ENCODE assay signal across 22 cellular contexts in the genomic region with DNA sequence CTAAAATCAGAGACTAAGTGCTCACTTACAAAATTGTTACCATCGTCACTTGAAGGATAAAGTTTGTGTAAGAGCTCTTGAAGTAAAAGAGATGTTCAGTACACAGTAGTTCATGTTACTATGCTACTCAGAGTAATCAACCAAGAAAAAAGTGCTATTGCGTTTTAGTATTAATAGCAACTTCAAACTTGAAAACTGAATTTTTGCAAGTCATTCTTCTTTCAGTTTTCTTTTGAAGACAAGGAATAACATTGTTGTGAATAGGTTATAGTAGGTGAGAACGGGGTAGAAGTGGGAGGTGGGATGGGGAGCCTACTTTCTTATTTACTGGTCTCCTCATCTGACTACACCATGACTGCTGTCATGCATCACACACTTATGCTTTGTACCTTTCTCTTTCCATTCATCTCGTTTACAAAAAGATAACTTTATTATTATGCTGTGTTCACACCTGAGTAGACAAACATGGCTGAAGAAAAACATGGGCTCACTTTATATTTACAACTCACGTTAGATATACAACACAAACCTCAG. TPM values are rescaled to one million over a fixed set of nuclear protein-coding genes. Genes with fewer than 3 reads are reported as not detected.
DNase-seq lines count a peak whose midpoint lies in the region; ATAC-seq, FAIRE-seq and TF ChIP-seq lines count a peak whose summit lies in the region.
"Had no signal": no experiment of that assay in that cellular context is flagged by ENCODE, and none has a peak within 500 bp of the region (broad histone marks: within the 10 kb centered on the region; RNA-seq: fewer than 3 reads in every experiment).

No MANE protein-coding gene starts in this region.

- H2BK5ac ChIP-seq in mesendoderm (ENCODE audit: low read length), result no peak overlapping the region

- H3K27me3 ChIP-seq in GM12878 (replicated peaks in 1 of 2; ENCODE audit: control insufficient read depth in 2 of 2, insufficient read depth in 2 of 2, low read length in 1 of 2) (no peaks in the 10 kb centered on the region), mesendoderm (ENCODE audit: insufficient read depth, low read length, poor library complexity) (no peaks in the 10 kb centered on the region)
- H3K27me3 ChIP-seq: BE2C had no signal

- H3K4me3 ChIP-seq in A549 (no peak overlapping the region), GM12878 (no peak overlapping the region), mesendoderm (ENCODE audit: low read length) (no peak overlapping the region), kidney (ENCODE audit: low read length in 2 of 2) (no peak overlapping the region)
- H3K4me3 ChIP-seq: GM23338 had no signal

- H3K79me2 ChIP-seq in GM12878 (ENCODE audit: control insufficient read depth, insufficient read depth, low read length), result no peaks in the 10 kb centered on the region
- H3K79me2 ChIP-seq in mesendoderm (ENCODE audit: control insufficient read depth, insufficient read depth, low read length), result no peaks in the 10 kb centered on the region

- H3K79me1 ChIP-seq in mesendoderm (ENCODE audit: low read length), result no peaks in the 10 kb centered on the region

- ATAC-seq in A549 (no peak), HG02610 (IDR thresholded peaks at IDR 0.05; ENCODE audit: unreplicated experiment) (peak; percentile 63), GM12878 (peak; percentile 45), HG03280 (IDR thresholded peaks at IDR 0.05; ENCODE audit: unreplicated experiment) (no peak)
- ATAC-seq: GM23338 had no signal

- peak overlapping the region; percentile 37 for H3K56ac ChIP-seq in mesendoderm (ENCODE audit: low read length)

- TF ChIP-seq RAD21 in A549 (conservative IDR thresholded peaks at IDR 0.05 in 1 of 2, IDR thresholded peaks at IDR 0.05 in 1 of 2) (no peak), GM12878 (IDR thresholded peaks at IDR 0.05; ENCODE audit: insufficient read depth, low read depth, low read length) (no peak)

- H4K8ac ChIP-seq in mesendoderm (ENCODE audit: low read depth, low read length), result no peak overlapping the region

- no peak overlapping the region for H3K9ac ChIP-seq in GM12878 (ENCODE audit: control insufficient read depth, insufficient read depth, low read length)
- no peak overlapping the region for H3K9ac ChIP-seq in mesendoderm (ENCODE audit: low read length)
- H3K9ac ChIP-seq in kidney (ENCODE audit: low read length in 2 of 2), result no peak overlapping the region

- H2AK5ac ChIP-seq in mesendoderm (ENCODE audit: low read length), result no peak overlapping the region

- no peak overlapping the region for H2BK120ac ChIP-seq in mesendoderm (ENCODE audit: low read depth, low read length)

- CTCF ChIA-PET in A549 (lab: Yijun Ruan, JAX), result no interaction called here
- CTCF ChIA-PET in GM12878 (lab: Yijun Ruan, JAX), result no interaction called here

- intact Hi-C loops in GM12878 (cut with micrococcal nuclease; ENCODE audit: unreplicated experiment) (no loop called here), kidney (cut with DNase I) (no loop called here)

- TF ChIP-seq CTCF in A549 (IDR thresholded peaks at IDR 0.05) (no peak), GM12878 (IDR thresholded peaks at IDR 0.05 in 2 of 3, conservative IDR thresholded peaks at IDR 0.05 in 1 of 3; ENCODE audit: control insufficient read depth in 2 of 3, extremely low read depth in 1 of 3, insufficient read depth in 1 of 3, low read depth in 3 of 3, low read length in 3 of 3) (no peak), kidney (IDR thresholded peaks at IDR 0.05; ENCODE audit: borderline replicate concordance, extremely low read depth, insufficient read depth) (no peak)

- H3K4ac ChIP-seq in mesendoderm (ENCODE audit: low read depth, low read length), result peak overlapping the region; percentile 36

- no peak for TF ChIP-seq EP300 in A549 (IDR thresholded peaks at IDR 0.05)
- no peak for TF ChIP-seq EP300 in GM12878 (IDR thresholded peaks at IDR 0.05; ENCODE audit: borderline replicate concordance in 1 of 2, control insufficient read depth in 1 of 2, low read depth in 2 of 2, low read length in 2 of 2)

- RAD21 ChIA-PET in GM12878 (lab: Charles Lee; ENCODE audit: unreplicated experiment), result no interaction called here

- FAIRE-seq in A549 (lab: Jason Lieb, UNC) (no peak), GM12878 (lab: Jason Lieb, UNC) (no peak), kidney (lab: Jason Lieb, UNC) (no peak)
- FAIRE-seq: G401.6, GM12892, GM18507, GM19239, H54 had no signal

- H2AFZ ChIP-seq in GM12878 (ENCODE audit: control insufficient read depth, low read depth, low read length), result no peak overlapping the region
- H2AFZ ChIP-seq: GM23338 had no signal

- H3K27ac ChIP-seq in A549 (no peak overlapping the region), GM12878 (ENCODE audit: control insufficient read depth, insufficient read depth) (no peak overlapping the region), mesendoderm (ENCODE audit: low read depth, low read length) (no peak overlapping the region), kidney (ENCODE audit: low read depth in 2 of 2, low read length in 2 of 2) (no peak overlapping the region)

- no TSS peak for BruUV-seq in GM12878 (replicated peaks; lab: Mats Ljungman, UMichigan)

- WGBS in A549 (ENCODE audit: missing lambda C conversion rate), result 71% methylated on average over 5 of the region's 5 CpGs
- WGBS in GM12878 (ENCODE audit: insufficient coverage, insufficient replicate concordance, low lambda C conversion rate, missing lambda C conversion rate), result 32% methylated on average over 5 of the region's 5 CpGs
- no CpG with 5 or more reads among the region's 5 CpGs for WGBS in mesendoderm (ENCODE audit: extremely low coverage, insufficient coverage, low lambda C conversion rate)

- no peak overlapping the region for H2BK15ac ChIP-seq in mesendoderm (replicated peaks; ENCODE audit: low read depth)

- H3K23ac ChIP-seq in mesendoderm (ENCODE audit: low read length), result no peak overlapping the region

- no peak overlapping the region for H4K5ac ChIP-seq in mesendoderm (ENCODE audit: low read length)

- no peaks in the 10 kb centered on the region for H4K20me1 ChIP-seq in GM12878 (ENCODE audit: control insufficient read depth, insufficient read depth)

- in situ Hi-C loops in GM12878 (cut with MboI), result no loop called here

- SMC1A ChIA-PET in GM12878 (lab: Charles Lee; ENCODE audit: uncharacterized antibody, unreplicated experiment), result interaction anchor here (0.7 to 1.6 kb wide), 4 partner anchors 9 to 38 kb away, joined by 3 to 5 read pairs (median 3); no protein-coding TSS in a partner anchor

- TF ChIP-seq POLR2A in A549 (IDR thresholded peaks at IDR 0.05; ENCODE audit: low read length) (no peak), GM12878 (IDR thresholded peaks at IDR 0.05; ENCODE audit: low read depth, low read length) (no peak)

- no peaks in the 10 kb centered on the region for H3K4me1 ChIP-seq in A549
- no peaks in the 10 kb centered on the region for H3K4me1 ChIP-seq in GM12878 (ENCODE audit: control insufficient read depth, insufficient read depth, low read length)
- H3K4me1 ChIP-seq in mesendoderm (ENCODE audit: control insufficient read depth, low read depth, low read length), result no peaks in the 10 kb centered on the region
- H3K4me1 ChIP-seq in kidney (ENCODE audit: control insufficient read depth in 1 of 2, insufficient read depth in 1 of 2, low read depth in 1 of 2, low read length in 2 of 2), result no peaks in the 10 kb centered on the region
- H3K4me1 ChIP-seq: BE2C had no signal

- no peak for DNase-seq in A549 (ENCODE audit: low read depth in 1 of 2, low spot score in 1 of 2)
- no peak for DNase-seq in GM12878 (ENCODE audit: low read depth, low spot score)
- no peak for DNase-seq in mesendoderm
- no peak for DNase-seq in kidney
- DNase-seq: ACHN; BE2C; C1 segment of cervical spinal cord; CD4-positive, CD25-positive, alpha-beta regulatory T cell; CD8-positive, alpha-beta memory T cell; COR-L47; HCEC 1CT; Kasumi-1; KG1 had no signal

- POLR2A ChIA-PET in A549 (lab: Yijun Ruan, JAX), result no interaction called here
- POLR2A ChIA-PET in GM12878 (lab: Charles Lee), result no interaction called here

- H3K36me3 ChIP-seq in GM12878 (ENCODE audit: control insufficient read depth in 2 of 2, insufficient read depth in 2 of 2, low read length in 1 of 2) (no peaks in the 10 kb centered on the region), mesendoderm (ENCODE audit: control insufficient read depth, insufficient read depth, low read length) (no peaks in the 10 kb centered on the region), kidney (ENCODE audit: control insufficient read depth in 1 of 2, insufficient read depth in 2 of 2, low read length in 2 of 2) (no peaks in the 10 kb centered on the region)
- H3K36me3 ChIP-seq: BE2C had no signal

- H3K4me2 ChIP-seq in A549 (no peak overlapping the region), GM12878 (ENCODE audit: control insufficient read depth, insufficient read depth) (no peak overlapping the region), mesendoderm (ENCODE audit: low read length) (no peak overlapping the region)
- H3K4me2 ChIP-seq: GM23338 had no signal

- H3K9me3 ChIP-seq in A549, result no peaks in the 10 kb centered on the region
- H3K9me3 ChIP-seq in GM12878 (replicated peaks; ENCODE audit: control insufficient read depth, insufficient read depth, low read length), result no peaks in the 10 kb centered on the region
- no peaks in the 10 kb centered on the region for H3K9me3 ChIP-seq in kidney (ENCODE audit: control insufficient read depth in 1 of 2, low read length in 2 of 2)
- H3K9me3 ChIP-seq: BE2C had no signal

- H3K18ac ChIP-seq in mesendoderm (ENCODE audit: low read length), result no peak overlapping the region

RNA-seq across cellular contexts. Expression of gene P3H2, which starts 39.3 kb away (rescaled TPM):
- polyA plus RNA-seq in A549 (2011; rRNA removed), result 59.9 and 72.5 TPM in 2 replicates
- 16.2 and 21.8 TPM in 2 replicates for polyA plus RNA-seq in A549 (2012; cell fraction: cytosol; rRNA removed)
- polyA plus RNA-seq in A549 (2012; cell fraction: nucleus; rRNA removed), result 21.9 and 29.7 TPM in 2 replicates
- 48.5 to 56.6 TPM (median 55.1 TPM) in 3 replicates for polyA plus RNA-seq in A549 (2017; fragmentation: RNase III; extraction: RNeasy Plus Mini Kit Qiagen cat#74134 plus additional on column Dnase treatment)
- 37.1 and 37.2 TPM in 2 replicates for polyA minus RNA-seq in A549 (2011; rRNA and poly(A)+ RNA removed)
- total RNA-seq in GM12878 (2013; cell fraction: nucleolus; rRNA removed), result 161 and 165 TPM in 2 replicates
- total RNA-seq in GM12878 (2014; rRNA removed), result 88.8 and 95.5 TPM in 2 replicates
- total RNA-seq in GM12878 (2014; rRNA removed; fragmentation: Illumina TruSeq; extraction: Trizol), result 87.3 and 91.7 TPM in 2 replicates
- total RNA-seq in GM12878 (2021), result 68.3 and 69.4 TPM in 2 replicates
- polyA plus RNA-seq in GM12878 (2011; ENCODE audit: low read depth), result 29.2 TPM
- 63.1 and 88.6 TPM in 2 replicates for polyA plus RNA-seq in GM12878 (2011; rRNA removed)
- 34.7 and 48.4 TPM in 2 replicates for polyA plus RNA-seq in GM12878 (2011; cell fraction: cytosol; rRNA removed)
- 36.0 and 43.6 TPM in 2 replicates for polyA plus RNA-seq in GM12878 (2011; cell fraction: nucleus; rRNA removed)
- 41.4 and 41.6 TPM in 2 replicates for polyA plus RNA-seq in GM12878 (2012)
- polyA plus RNA-seq in GM12878 (2014; fragmentation: Illumina TruSeq; extraction: Trizol), result 84.9 and 116 TPM in 2 replicates
- polyA plus RNA-seq in GM12878 (2014; fragmentation: Nextera tagmentation; extraction: Ambion mirVana), result 10 to 100 TPM; 27.0 to 36.7 TPM
- polyA plus RNA-seq in GM12878 (2014; rRNA removed), result 69.3 and 83.6 TPM in 2 replicates
- 10 to 100 TPM; 82.7 to 97.6 TPM for polyA plus RNA-seq in GM12878 (2016; fragmentation: Nextera tagmentation; extraction: Ambion mirVana)
- 46.6 and 62.8 TPM in 2 replicates for polyA minus RNA-seq in GM12878 (2011; rRNA and poly(A)+ RNA removed)
- 16.6 and 23.6 TPM in 2 replicates for polyA minus RNA-seq in GM12878 (2011; cell fraction: cytosol; rRNA and poly(A)+ RNA removed)
- polyA minus RNA-seq in GM12878 (2011; cell fraction: nucleus; rRNA and poly(A)+ RNA removed), result 48.7 and 60.0 TPM in 2 replicates
- 45.6 TPM for polyA plus RNA-seq in mesendoderm (2013, experiment 1 of 2)
- 41.5 TPM for polyA plus RNA-seq in mesendoderm (2013, experiment 2 of 2)
- total RNA-seq in kidney, result 103 TPM
- 57.2 TPM for polyA plus RNA-seq in kidney (ENCODE audit: insufficient read depth, low read depth, low replicate concordance)
- total RNA-seq: CD4-positive, CD25-positive, alpha-beta regulatory T cell; CD8-positive, alpha-beta memory T cell had no signal
- polyA plus RNA-seq: CD4-positive, CD25-positive, alpha-beta regulatory T cell; CD8-positive, alpha-beta memory T cell; IgD-negative memory B cell had no signal

Comparison
In these comparisons a context has a peak if more than half of its experiments do, and no peak if none do; other contexts are left out.
1. ATAC-seq: peak in HG02610 (single experiment) and GM12878 (single experiment); none in A549 (0 of 2) and HG03280 (single experiment).